14 cellular contexts compared by ENCODE assay signal in the genomic region with DNA sequence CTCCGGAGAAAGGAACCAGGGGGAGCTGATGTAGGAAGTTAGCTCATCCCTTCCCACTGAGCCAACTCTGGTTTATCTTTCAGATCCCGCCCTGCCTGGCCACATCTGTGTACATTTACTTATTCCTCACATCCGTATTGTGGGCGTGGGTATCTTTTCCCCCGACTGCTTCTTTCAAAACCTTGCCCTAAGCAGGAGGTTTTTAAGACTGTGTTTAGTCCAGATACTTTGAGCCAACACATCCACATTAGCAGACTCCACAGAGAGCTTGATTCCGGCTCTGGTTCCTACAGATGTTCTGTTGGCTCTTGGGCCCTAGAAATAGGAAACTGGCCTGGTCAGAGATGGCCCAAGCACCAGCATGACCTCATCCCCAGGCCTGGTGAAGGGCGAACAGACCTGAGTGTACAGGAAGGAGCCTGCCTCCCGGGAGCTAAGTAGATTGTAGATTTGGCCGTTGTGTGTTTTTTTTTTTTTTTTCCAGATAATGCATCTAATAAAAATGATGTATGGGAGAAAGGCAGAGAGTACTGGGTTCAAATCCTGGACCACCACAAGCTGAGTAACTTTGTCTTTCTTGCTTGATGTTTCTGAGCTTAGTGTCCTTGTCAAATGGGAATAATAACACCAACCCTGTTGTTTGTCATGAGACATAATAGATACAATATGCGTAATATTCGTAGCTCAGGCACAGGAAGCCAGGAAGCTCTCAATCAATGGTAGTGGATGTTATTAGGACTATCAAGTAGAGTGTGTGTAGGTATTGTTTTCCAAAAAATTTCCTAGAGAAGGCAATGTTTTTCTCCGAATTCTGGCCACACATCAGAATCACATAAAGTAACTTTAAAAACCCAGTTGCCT.
DNase-seq lines count a peak whose midpoint lies in the region; FAIRE-seq and TF ChIP-seq lines count a peak whose summit lies in the region.
"Had no signal": no experiment of that assay in that cellular context is flagged by ENCODE, and none has a peak within 500 bp of the region (broad histone marks: within the 10 kb centered on the region; RNA-seq: fewer than 3 reads in every experiment).

No MANE protein-coding gene starts in this region.

- no peak overlapping the region for H3K4me3 ChIP-seq in astrocyte (ENCODE audit: insufficient read depth, low read depth, low read length)
- H3K4me3 ChIP-seq in right atrium auricular region: no peak overlapping the region
- H3K4me3 ChIP-seq in skeletal muscle cell (ENCODE audit: low read depth, low read length): no peak overlapping the region

- H3K4me3 Mint-ChIP-seq in astrocyte (ENCODE audit: unreplicated experiment): no peak overlapping the region
- H3K4me3 Mint-ChIP-seq: CD8-positive, alpha-beta memory T cell; T-cell had no signal

- peak overlapping the region; percentile 5 for H3K4me2 ChIP-seq in astrocyte (ENCODE audit: low read length)

- peaks cover 3% of the 10 kb centered on the region for H3K4me1 Mint-ChIP-seq in astrocyte (ENCODE audit: low read depth, unreplicated experiment)

- H3K27ac ChIP-seq in astrocyte (ENCODE audit: low read depth, low read length) (no peak overlapping the region), right atrium auricular region (peak overlapping the region; percentile 24 to 52)

- H3K9me3 ChIP-seq in astrocyte (ENCODE audit: insufficient read depth, low read depth, low read length) (no peaks in the 10 kb centered on the region), right atrium auricular region (no peaks in the 10 kb centered on the region)

- H3K36me3 Mint-ChIP-seq in astrocyte (ENCODE audit: low read depth, unreplicated experiment): peaks cover 2% of the 10 kb centered on the region

- no peak overlapping the region for H2AFZ ChIP-seq in astrocyte (ENCODE audit: low read depth, low read length)

- H3K4me1 ChIP-seq in astrocyte (ENCODE audit: insufficient read depth, low read length): no peaks in the 10 kb centered on the region
- peaks cover 0 to 34% of the 10 kb centered on the region in 2 donors for H3K4me1 ChIP-seq in right atrium auricular region

- H3K27me3 ChIP-seq in astrocyte (ENCODE audit: insufficient read depth, low read length) (no peaks in the 10 kb centered on the region), right atrium auricular region (no peaks in the 10 kb centered on the region)

- no peak overlapping the region for H3K27ac Mint-ChIP-seq in astrocyte (ENCODE audit: unreplicated experiment)
- H3K27ac Mint-ChIP-seq: T-cell had no signal

- H3K79me2 ChIP-seq in astrocyte (ENCODE audit: insufficient read depth, low read length): no peaks in the 10 kb centered on the region

- H3K36me3 ChIP-seq in astrocyte (ENCODE audit: insufficient read depth, low read length) (no peaks in the 10 kb centered on the region), right atrium auricular region (no peaks in the 10 kb centered on the region)

- H4K20me1 ChIP-seq in astrocyte (ENCODE audit: insufficient read depth, low read length): peaks cover 8% of the 10 kb centered on the region

- FAIRE-seq in astrocyte (lab: Jason Lieb, UNC): no peak

- in situ Hi-C loops in ACHN (cut with HindIII; ENCODE audit: low pct_ligation_motif_present, low pct_unique_long_range_greater_than_20kb, low sequenced_read_pairs): no loop called here

- peak; percentile 64 for DNase-seq in EL
- peak; percentile 5 for DNase-seq in astrocyte (ENCODE audit: low read depth)
- peak; percentile 77 for DNase-seq in right atrium auricular region (ENCODE audit: low spot score)
- DNase-seq in skeletal muscle cell (ENCODE audit: low read depth): peak; percentile 55
- DNase-seq in ACHN: no peak
- DNase-seq in effector CD4-positive, alpha-beta T cell: no peak
- DNase-seq in activated T-cell treated with anti-CD3 and anti-CD28 coated beads, Interleukin-2, amount 50 U/mL, for 48 hours: no peak
- DNase-seq in activated CD8-positive, alpha-beta memory T cell treated with anti-CD3 and anti-CD28 coated beads, Interleukin-2, amount 50 U/mL, for 48 hours: no peak
- DNase-seq: amniotic stem cell; CD8-positive, alpha-beta memory T cell; NCI-H774; stimulated activated CD4-positive, alpha-beta T cell treated with anti-CD3 and anti-CD28 coated beads, Interleukin-15, amount 100 ng/mL, for 24 hours; stimulated activated naive CD4-positive, alpha-beta T cell treated with Interleukin-2 at 50 U/mL for 16 hours; T-cell had no signal

- H3K27me3 Mint-ChIP-seq in astrocyte (ENCODE audit: low read depth, unreplicated experiment): peaks cover 3% of the 10 kb centered on the region
- H3K27me3 Mint-ChIP-seq: CD8-positive, alpha-beta memory T cell; T-cell had no signal

- H3K9ac ChIP-seq in astrocyte (ENCODE audit: low read length): no peak overlapping the region

- H3K9me3 Mint-ChIP-seq in astrocyte (ENCODE audit: unreplicated experiment): peaks cover 7% of the 10 kb centered on the region

- no peak for TF ChIP-seq CTCF in astrocyte (IDR thresholded peaks at IDR 0.05; ENCODE audit: insufficient read depth, low read depth, low read length)
- no peak for TF ChIP-seq CTCF in right atrium auricular region (IDR thresholded peaks at IDR 0.05)

Comparison
In these comparisons a context has a peak if more than half of its experiments do, and no peak if none do; other contexts are left out.
1. DNase-seq: peak in EL (single experiment), astrocyte (single experiment), right atrium auricular region (single experiment) and skeletal muscle cell (single experiment); none in ACHN (single experiment), effector CD4-positive, alpha-beta T cell (single experiment), activated T-cell treated with anti-CD3 and anti-CD28 coated beads, Interleukin-2, amount 50 U/mL, for 48 hours (0 of 2) and activated CD8-positive, alpha-beta memory T cell treated with anti-CD3 and anti-CD28 coated beads, Interleukin-2, amount 50 U/mL, for 48 hours (single experiment).